ENCODE assay signal across 8 cellular contexts in genomic region chr15:32861741-32862140, GRCh38.
DNase-seq lines count a peak whose midpoint lies in the region; ATAC-seq and TF ChIP-seq lines count a peak whose summit lies in the region.

No MANE protein-coding gene starts in this region.

- ATAC-seq in stimulated activated naive CD8-positive, alpha-beta T cell treated with anti-CD3 and anti-CD28 coated beads, Interleukin-15, Interleukin-2, amounts not matched to agents 100 U/mL and 50 U/mL, for 24 hours = no peak
- ATAC-seq in GM19023 (IDR thresholded peaks at IDR 0.05; ENCODE audit: unreplicated experiment) = no peak
- ATAC-seq in GM21423 (IDR thresholded peaks at IDR 0.05; ENCODE audit: unreplicated experiment) = no peak

- no peaks in the 10 kb centered on the region for H3K27me3 ChIP-seq in BLaER1 treated with 17β-estradiol and CSF1 and Interleukin-3, amounts not matched to agents 10 nM and 100 nM
- H3K27me3 ChIP-seq in endocrine pancreas (ENCODE audit: control insufficient read depth, insufficient read depth, low read length) (no peaks in the 10 kb centered on the region), neural progenitor cell (no peaks in the 10 kb centered on the region)

- no peaks in the 10 kb centered on the region for H3K9me3 ChIP-seq in BLaER1 treated with 17β-estradiol and CSF1 and Interleukin-3, amounts not matched to agents 10 nM and 100 nM (replicated peaks in 1 of 11)
- H3K9me3 ChIP-seq in endocrine pancreas (ENCODE audit: control insufficient read depth, low read length) = no peaks in the 10 kb centered on the region
- no peaks in the 10 kb centered on the region for H3K9me3 ChIP-seq in neural progenitor cell (ENCODE audit: low read depth)

- H3K4me2 ChIP-seq in BLaER1 treated with 17β-estradiol and CSF1 and Interleukin-3, amounts not matched to agents 10 nM and 100 nM = peak overlapping the region; percentile 60 to 88 (median 77)
- H3K4me2 ChIP-seq in neural progenitor cell = peak overlapping the region; percentile 16

- DNase-seq in LHCN-M2 (ENCODE audit: low read depth) (peak; percentile 88), neural progenitor cell (ENCODE audit: low spot score) (peak; percentile 60), DMS114 treated with DMSO at 0.1 percent for 48 hours (lab: John Stamatoyannopoulos, UW; ENCODE audit: unreplicated experiment) (no peak)
- DNase-seq in stimulated activated naive CD8-positive, alpha-beta T cell treated with anti-CD3 and anti-CD28 coated beads, Interleukin-15, Interleukin-2, amounts not matched to agents 100 U/mL and 50 U/mL, for 24 hours = no peak

- no peak for TF ChIP-seq CTCF in neural progenitor cell (IDR thresholded peaks at IDR 0.05)

- H3K27me3 Mint-ChIP-seq in neural progenitor cell (ENCODE audit: insufficient read depth, low read depth) = peaks cover 4% of the 10 kb centered on the region

- peak overlapping the region; percentile 86 for H3K27ac Mint-ChIP-seq in neural progenitor cell

- H3K79me2 ChIP-seq in neural progenitor cell (ENCODE audit: low read depth) = no peaks in the 10 kb centered on the region

- peaks cover 0 to 68% (median 0%) of the 10 kb centered on the region in 11 experiments; a peak in 2 of 22 replicates for H4K20me1 ChIP-seq in BLaER1 treated with 17β-estradiol and CSF1 and Interleukin-3, amounts not matched to agents 10 nM and 100 nM
- no peaks in the 10 kb centered on the region for H4K20me1 ChIP-seq in neural progenitor cell (ENCODE audit: low read depth)

- H3F3A ChIP-seq in neural progenitor cell (ENCODE audit: low read depth) = peaks cover 15% of the 10 kb centered on the region

- H3K4me3 ChIP-seq in BLaER1 treated with 17β-estradiol and CSF1 and Interleukin-3, amounts not matched to agents 10 nM and 100 nM = peak overlapping the region in 8 of 10 experiments; percentile 2 to 59 (median 30); a peak in 10 of 20 replicates
- H3K4me3 ChIP-seq in endocrine pancreas (ENCODE audit: control insufficient read depth, insufficient read depth, low read length) (peak overlapping the region; percentile 47), neural progenitor cell (no peak overlapping the region)

- peaks cover 0 to 55% (median 0%) of the 10 kb centered on the region in 11 experiments; a peak in 4 of 22 replicates for H3K36me3 ChIP-seq in BLaER1 treated with 17β-estradiol and CSF1 and Interleukin-3, amounts not matched to agents 10 nM and 100 nM
- no peaks in the 10 kb centered on the region for H3K36me3 ChIP-seq in endocrine pancreas (ENCODE audit: control insufficient read depth, insufficient read depth, low read length)
- no peaks in the 10 kb centered on the region for H3K36me3 ChIP-seq in neural progenitor cell

- peaks cover 19 to 39% (median 29%) of the 10 kb centered on the region in 10 experiments for H3K4me1 ChIP-seq in BLaER1 treated with 17β-estradiol and CSF1 and Interleukin-3, amounts not matched to agents 10 nM and 100 nM
- H3K4me1 ChIP-seq in endocrine pancreas (ENCODE audit: control insufficient read depth, insufficient read depth, low read length) (peaks cover 14% of the 10 kb centered on the region), neural progenitor cell (peaks cover 35% of the 10 kb centered on the region)

- peak overlapping the region; percentile 81 for H3K4me3 Mint-ChIP-seq in neural progenitor cell

- peak overlapping the region in 10 of 11 experiments; percentile 34 to 68 (median 50); a peak in 17 of 22 replicates for H3K27ac ChIP-seq in BLaER1 treated with 17β-estradiol and CSF1 and Interleukin-3, amounts not matched to agents 10 nM and 100 nM
- no peak overlapping the region for H3K27ac ChIP-seq in neural progenitor cell

- H3K9me3 Mint-ChIP-seq in neural progenitor cell = no peaks in the 10 kb centered on the region

- H2AFZ ChIP-seq in neural progenitor cell (replicated peaks) = peak overlapping the region; percentile 20

- no peaks in the 10 kb centered on the region for H3K36me3 Mint-ChIP-seq in neural progenitor cell

- peaks cover 42% of the 10 kb centered on the region for H3K4me1 Mint-ChIP-seq in neural progenitor cell

- H3K9ac ChIP-seq in BLaER1 treated with 17β-estradiol and CSF1 and Interleukin-3, amounts not matched to agents 10 nM and 100 nM = peak overlapping the region in 10 of 11 experiments; percentile 10 to 66 (median 50); a peak in 19 of 22 replicates
- H3K9ac ChIP-seq in endocrine pancreas (ENCODE audit: control insufficient read depth, insufficient read depth, low read length) (peak overlapping the region; percentile 55), neural progenitor cell (no peak overlapping the region)

Comparison
In these comparisons a context has a peak if more than half of its experiments do, and no peak if none do; other contexts are left out.
1. DNase-seq: peak in LHCN-M2 (single experiment) and neural progenitor cell (single experiment); none in stimulated activated naive CD8-positive, alpha-beta T cell treated with anti-CD3 and anti-CD28 coated beads, Interleukin-15, Interleukin-2, amounts not matched to agents 100 U/mL and 50 U/mL, for 24 hours (single experiment) and DMS114 treated with DMSO at 0.1 percent for 48 hours (single experiment).